1 cellular context compared by ENCODE assay signal in genomic region chr3:129837057-129837631, GRCh38.
TF ChIP-seq lines count a peak whose summit lies in the region.

No MANE protein-coding gene starts in this region.

TF ChIP-seq in WTC11, 78 proteins besides CTCF, POLR2A, EP300 and RAD21 (continued from another document):
- no peak for TF ChIP-seq ZSCAN18 (CRISPR knock-in tag; IDR thresholded peaks at IDR 0.05)
- no peak for TF ChIP-seq CREM (CRISPR knock-in tag; IDR thresholded peaks at IDR 0.05)
- no peak for TF ChIP-seq RELA (CRISPR knock-in tag; IDR thresholded peaks at IDR 0.05; ENCODE audit: borderline replicate concordance)
- TF ChIP-seq TCF7 (CRISPR knock-in tag; IDR thresholded peaks at IDR 0.05; ENCODE audit: low read depth), result no peak
